ENCODE assay signal across 21 cellular contexts in genomic region chr6:116714761-116715160, GRCh38. TPM values are rescaled to one million over a fixed set of nuclear protein-coding genes. Genes with fewer than 3 reads are reported as not detected.
"Had no signal": no experiment of that assay in that cellular context is flagged by ENCODE, and none has a peak within 500 bp of the region (broad histone marks: within the 10 kb centered on the region; RNA-seq: fewer than 3 reads in every experiment).

No MANE protein-coding gene starts in this region.

- DNase-seq: activated CD4-positive, alpha-beta T cell treated with anti-CD3 and anti-CD28 coated beads, Interleukin-2, amount 10 ng/mL, durations not matched to agents 7 days and 5 days; activated CD8-positive, alpha-beta memory T cell treated with anti-CD3 and anti-CD28 coated beads, Interleukin-2, amount 50 U/mL, for 4 hours; activated CD8-positive, alpha-beta T cell treated with anti-CD3 and anti-CD28 coated beads, Interleukin-2, amount 10 ng/mL, durations not matched to agents 7 days and 5 days; activated gamma-delta T cell; activated T-cell treated with anti-CD3 and anti-CD28 coated beads, Interleukin-2, amount 50 U/mL, for 72 hours; amygdala; effector memory CD8-positive, alpha-beta T cell; esophagus squamous epithelium; islet precursor cell; lower lobe of right lung; naive thymus-derived CD8-positive, alpha-beta T cell; stimulated activated CD4-positive, alpha-beta T cell treated with anti-CD3 and anti-CD28 coated beads, Interleukin-2, amount 100 ng/mL, for 48 hours; stomach; T1000 had no signal

- H3K27me3 Mint-ChIP-seq: activated CD4-positive, alpha-beta T cell treated with anti-CD3 and anti-CD28 coated beads, Interleukin-2, amount 10 ng/mL, durations not matched to agents 7 days and 5 days; effector memory CD8-positive, alpha-beta T cell; naive thymus-derived CD8-positive, alpha-beta T cell; type B pancreatic cell had no signal

- H3K4me3 Mint-ChIP-seq: activated CD4-positive, alpha-beta T cell treated with anti-CD3 and anti-CD28 coated beads, Interleukin-2, amount 10 ng/mL, durations not matched to agents 7 days and 5 days; activated CD8-positive, alpha-beta T cell treated with anti-CD3 and anti-CD28 coated beads, Interleukin-2, amount 10 ng/mL, durations not matched to agents 7 days and 5 days; activated T-cell treated with anti-CD3 and anti-CD28 coated beads, Interleukin-2, amount 50 U/mL, for 72 hours; effector memory CD8-positive, alpha-beta T cell; naive thymus-derived CD8-positive, alpha-beta T cell; type B pancreatic cell had no signal

- H3K4me1 ChIP-seq: esophagus squamous epithelium, lower lobe of right lung, prostate gland, right atrium auricular region, stomach had no signal

- ATAC-seq: activated CD4-positive, CD25-positive, alpha-beta regulatory T cell treated with anti-CD3 and anti-CD28 coated beads, Interleukin-2, amount 50 U/mL, for 24 hours; activated CD8-positive, alpha-beta T cell treated with anti-CD3 and anti-CD28 coated beads, Interleukin-2, amount 10 ng/mL, durations not matched to agents 7 days and 5 days; activated naive CD4-positive, alpha-beta T cell treated with anti-CD3 and anti-CD28 coated beads, Interleukin-2, amount 50 U/mL, for 72 hours; effector memory CD8-positive, alpha-beta T cell; lower lobe of right lung; naive thymus-derived CD8-positive, alpha-beta T cell had no signal

- H3K27me3 ChIP-seq: esophagus squamous epithelium, right atrium auricular region, stomach had no signal

- H3K9me3 ChIP-seq: esophagus squamous epithelium, lower lobe of right lung, prostate gland, right atrium auricular region had no signal

- H3K9me3 Mint-ChIP-seq: activated CD4-positive, alpha-beta T cell treated with anti-CD3 and anti-CD28 coated beads, Interleukin-2, amount 10 ng/mL, durations not matched to agents 7 days and 5 days; activated naive CD4-positive, alpha-beta T cell treated with anti-CD3 and anti-CD28 coated beads, Interleukin-2, amount 50 U/mL, for 72 hours; activated T-cell treated with anti-CD3 and anti-CD28 coated beads, Interleukin-2, amount 50 U/mL, for 72 hours; effector memory CD8-positive, alpha-beta T cell; naive thymus-derived CD8-positive, alpha-beta T cell; type B pancreatic cell had no signal

- H3K27ac ChIP-seq: esophagus squamous epithelium, lower lobe of right lung, prostate gland, right atrium auricular region, skin epidermis, stomach had no signal

- H3K4me1 Mint-ChIP-seq: activated CD4-positive, alpha-beta T cell treated with anti-CD3 and anti-CD28 coated beads, Interleukin-2, amount 10 ng/mL, durations not matched to agents 7 days and 5 days had no signal

- H3K4me3 ChIP-seq: esophagus squamous epithelium, lower lobe of right lung, prostate gland, right atrium auricular region, skin epidermis, stomach had no signal

- H3K36me3 ChIP-seq: prostate gland had no signal

- H3K27ac Mint-ChIP-seq: activated CD4-positive, alpha-beta T cell treated with anti-CD3 and anti-CD28 coated beads, Interleukin-2, amount 10 ng/mL, durations not matched to agents 7 days and 5 days; activated CD8-positive, alpha-beta T cell treated with anti-CD3 and anti-CD28 coated beads, Interleukin-2, amount 10 ng/mL, durations not matched to agents 7 days and 5 days; activated T-cell treated with anti-CD3 and anti-CD28 coated beads, Interleukin-2, amount 50 U/mL, for 72 hours; type B pancreatic cell had no signal

RNA-seq across cellular contexts. Expression of gene FAM162B, which starts 50.8 kb away (rescaled TPM):
- total RNA-seq: activated CD4-positive, alpha-beta T cell treated with anti-CD3 and anti-CD28 coated beads, Interleukin-2, amount 10 ng/mL, durations not matched to agents 7 days and 5 days; activated CD8-positive, alpha-beta T cell treated with anti-CD3 and anti-CD28 coated beads, Interleukin-2, amount 10 ng/mL, durations not matched to agents 7 days and 5 days; activated naive CD4-positive, alpha-beta T cell treated with anti-CD3 and anti-CD28 coated beads, Interleukin-2, amount 50 U/mL, for 72 hours; activated T-cell treated with anti-CD3 and anti-CD28 coated beads, Interleukin-2, amount 50 U/mL, for 72 hours; naive thymus-derived CD8-positive, alpha-beta T cell; osteocyte had no signal
- polyA plus RNA-seq: naive thymus-derived CD8-positive, alpha-beta T cell had no signal
